Comparison of ENCODE assay signal across 13 cellular contexts in the genomic region with DNA sequence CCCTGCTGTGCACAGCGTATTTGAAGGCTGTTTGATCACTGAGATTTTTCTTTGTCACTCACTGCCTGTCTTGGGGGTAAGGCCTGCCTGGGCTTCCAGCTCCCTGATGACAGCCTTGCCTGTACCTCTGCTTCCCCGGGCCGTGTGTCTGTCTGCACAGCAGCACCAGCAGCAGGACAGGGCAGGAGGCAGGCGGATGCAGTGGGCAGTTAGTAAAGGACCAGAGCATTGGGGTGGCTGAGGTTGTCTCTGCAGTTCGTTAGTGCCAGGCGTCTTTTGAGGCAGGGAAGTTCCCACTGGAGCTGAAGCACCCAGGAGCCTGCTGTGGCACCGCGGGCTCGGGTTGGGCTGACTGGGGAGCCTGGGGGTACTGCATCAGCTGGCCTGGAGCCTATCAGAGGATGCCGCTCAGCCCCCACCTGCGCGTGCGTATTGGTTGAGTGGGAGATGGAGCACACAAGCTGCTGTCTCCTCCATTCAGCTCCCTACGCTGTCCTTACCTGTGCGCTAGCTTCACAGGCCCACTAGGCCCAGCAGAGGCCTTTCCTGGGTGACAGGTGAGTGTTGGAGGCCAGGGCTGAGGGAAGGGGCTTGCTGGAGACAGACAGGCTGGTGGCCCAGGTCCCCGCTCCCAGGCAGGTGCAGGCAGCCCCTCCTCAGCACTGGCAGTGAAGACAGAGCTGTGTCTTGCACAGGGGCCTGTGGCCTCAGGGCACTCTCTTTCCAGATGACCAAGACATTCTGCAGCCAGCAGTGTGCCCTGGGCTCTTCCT. TPM values are rescaled to one million over a fixed set of nuclear protein-coding genes. Genes with fewer than 3 reads are reported as not detected.
DNase-seq lines count a peak whose midpoint lies in the region; ATAC-seq and TF ChIP-seq lines count a peak whose summit lies in the region.
"Had no signal": no experiment of that assay in that cellular context is flagged by ENCODE, and none has a peak within 500 bp of the region (broad histone marks: within the 10 kb centered on the region; RNA-seq: fewer than 3 reads in every experiment).

No MANE protein-coding gene starts in this region.

- H3K18ac ChIP-seq in IMR-90 (ENCODE audit: low read depth, low read length) = no peak overlapping the region

- no peak overlapping the region for H2AFZ ChIP-seq in IMR-90 (replicated peaks; ENCODE audit: low read length, poor library complexity)
- H2AFZ ChIP-seq: GM23248 had no signal

- no peak overlapping the region for H4K5ac ChIP-seq in IMR-90 (ENCODE audit: low read depth, low read length)

- no peak overlapping the region for H3K23ac ChIP-seq in IMR-90 (ENCODE audit: low read depth, low read length)

- dilution Hi-C loops in IMR-90 (cut with HindIII; ENCODE audit: low sequenced_read_pairs, unreplicated experiment) = no loop called here

- peak overlapping the region; percentile 64 for H3K4me3 Mint-ChIP-seq in central memory CD8-positive, alpha-beta T cell
- no peak overlapping the region for H3K4me3 Mint-ChIP-seq in osteocyte (ENCODE audit: unreplicated experiment)

- TF ChIP-seq CTCF in IMR-90 (conservative IDR thresholded peaks at IDR 0.05; ENCODE audit: low read depth, low read length) (no peak), osteocyte (IDR thresholded peaks at IDR 0.05) (no peak)

- peaks cover 35% of the 10 kb centered on the region for H3K36me3 ChIP-seq in IMR-90 (ENCODE audit: control insufficient read depth, insufficient read depth, low read length)

- no peaks in the 10 kb centered on the region for H3K9me3 ChIP-seq in IMR-90 (ENCODE audit: control insufficient read depth, insufficient read depth, low read length)

- CTCF ChIA-PET in IMR-90 (lab: Yijun Ruan, JAX) = interaction anchor here (0.6 to 2.0 kb wide), 3 partner anchors 182 to 250 kb away, joined by 5 to 7 read pairs (median 5); no protein-coding TSS in a partner anchor

- POLR2A ChIA-PET in IMR-90 (lab: Charles Lee; ENCODE audit: unreplicated experiment) = no interaction called here

- no peak overlapping the region for H3K14ac ChIP-seq in IMR-90 (replicated peaks; ENCODE audit: low read depth, low read length)

- no peak overlapping the region for H2BK120ac ChIP-seq in IMR-90 (ENCODE audit: low read depth, low read length)

- TF ChIP-seq POLR2A in IMR-90 (IDR thresholded peaks at IDR 0.05; ENCODE audit: low read depth, low read length) = no peak

- no peak overlapping the region for H3K27ac ChIP-seq in IMR-90 (ENCODE audit: insufficient read depth, low read length)
- H3K27ac ChIP-seq: GM23248 had no signal

- H3K4me1 ChIP-seq in IMR-90 (ENCODE audit: control insufficient read depth, insufficient read depth, low read length) = peaks cover 30% of the 10 kb centered on the region

- peaks cover 77% of the 10 kb centered on the region for H3K4me1 Mint-ChIP-seq in central memory CD8-positive, alpha-beta T cell
- peaks cover 54% of the 10 kb centered on the region for H3K4me1 Mint-ChIP-seq in osteocyte (ENCODE audit: unreplicated experiment)

- H2BK5ac ChIP-seq in IMR-90 (ENCODE audit: low read depth, low read length, poor library complexity, severe bottlenecking) = peak overlapping the region; percentile 39

- TF ChIP-seq RAD21 in IMR-90 (IDR thresholded peaks at IDR 0.05; ENCODE audit: low read length) = no peak

- no peak overlapping the region for H3K9ac ChIP-seq in IMR-90 (ENCODE audit: low read depth, low read length)

- H2AK9ac ChIP-seq in IMR-90 (replicated peaks; ENCODE audit: low read depth, low read length, poor library complexity) = peak overlapping the region; percentile 3

- no peaks in the 10 kb centered on the region for H3K27me3 ChIP-seq in IMR-90 (ENCODE audit: control insufficient read depth, insufficient read depth, low read length)

- intact Hi-C loops in IMR-90 (cut with micrococcal nuclease) = loop anchor here (5.0 kb wide), 1 partner anchor 319 kb away; a partner anchor contains a TSS

- no peak overlapping the region for H3K4me3 ChIP-seq in IMR-90 (ENCODE audit: insufficient read depth, low read depth, low read length)
- H3K4me3 ChIP-seq: GM23248 had no signal

- no peaks in the 10 kb centered on the region for H3K9me3 Mint-ChIP-seq in central memory CD8-positive, alpha-beta T cell
- no peaks in the 10 kb centered on the region for H3K9me3 Mint-ChIP-seq in osteocyte (ENCODE audit: unreplicated experiment)

- no peak overlapping the region for H3K56ac ChIP-seq in IMR-90 (ENCODE audit: extremely low read depth, insufficient read depth, low read length)

- DNase-seq in NCI-H2107 treated with DMSO at 0.1 percent for 48 hours (lab: John Stamatoyannopoulos, UW; ENCODE audit: unreplicated experiment) = peak; percentile 34
- DNase-seq in NCI-H2107 (lab: John Stamatoyannopoulos, UW) = no peak
- no peak for DNase-seq in IMR-90
- no peak for DNase-seq in central memory CD8-positive, alpha-beta T cell (ENCODE audit: low spot score in 2 of 2)
- no peak for DNase-seq in osteocyte (ENCODE audit: extremely low spot score, unreplicated experiment)
- DNase-seq in activated T-cell treated with anti-CD3 and anti-CD28 coated beads, Interleukin-2, amount 50 U/mL, for 48 hours = no peak
- no peak for DNase-seq in NCI-H446 (lab: John Stamatoyannopoulos, UW)
- DNase-seq: dermis blood vessel endothelial cell had no signal

- no TSS peak for BruUV-seq in IMR-90 (replicated peaks; lab: Mats Ljungman, UMichigan)

- no peak overlapping the region for H4K8ac ChIP-seq in IMR-90 (ENCODE audit: low read depth in 2 of 2, low read length in 2 of 2)

- peak overlapping the region; percentile 30; the same call in 1 of the 2 replicates for H2AK5ac ChIP-seq in IMR-90 (ENCODE audit: low read depth, low read length)

- no peak overlapping the region for H3K27ac Mint-ChIP-seq in central memory CD8-positive, alpha-beta T cell (ENCODE audit: low read depth)
- H3K27ac Mint-ChIP-seq in osteocyte (ENCODE audit: unreplicated experiment) = peak overlapping the region; percentile 71

- H3K36me3 Mint-ChIP-seq in central memory CD8-positive, alpha-beta T cell (ENCODE audit: insufficient read depth) = peaks cover 26% of the 10 kb centered on the region
- peaks cover 32% of the 10 kb centered on the region for H3K36me3 Mint-ChIP-seq in osteocyte (ENCODE audit: unreplicated experiment)

- peak overlapping the region; percentile 57; the same call in 1 of the 2 replicates for H3K4ac ChIP-seq in IMR-90 (ENCODE audit: low read depth, low read length)

- no peak for ATAC-seq in IMR-90 (ENCODE audit: low read depth)
- ATAC-seq in central memory CD8-positive, alpha-beta T cell (replicated peaks; ENCODE audit: extremely low read depth, poor library complexity, severe bottlenecking) = no peak
- no peak for ATAC-seq in GM18519 (IDR thresholded peaks at IDR 0.05; ENCODE audit: low FRiP score, unreplicated experiment)

- H2BK15ac ChIP-seq in IMR-90 (ENCODE audit: low read depth, low read length) = no peak overlapping the region

- peaks cover 22 to 80% of the 10 kb centered on the region in 2 experiments; a peak in 3 of 4 replicates for H3K79me1 ChIP-seq in IMR-90 (ENCODE audit: low read depth in 1 of 2, low read length in 2 of 2)

- H3K27me3 Mint-ChIP-seq in central memory CD8-positive, alpha-beta T cell = no peaks in the 10 kb centered on the region
- no peaks in the 10 kb centered on the region for H3K27me3 Mint-ChIP-seq in osteocyte (ENCODE audit: unreplicated experiment)

- H4K20me1 ChIP-seq in IMR-90 (ENCODE audit: insufficient read depth, low read length) = peaks cover 59% of the 10 kb centered on the region

- H2BK20ac ChIP-seq in IMR-90 (ENCODE audit: low read depth, low read length) = no peak overlapping the region

- peaks cover 26% of the 10 kb centered on the region for H3K9me1 ChIP-seq in IMR-90 (ENCODE audit: insufficient read depth, low read length)

- in situ Hi-C loops in IMR-90 (cut with MboI; ENCODE audit: low sequenced_read_pairs) = loop anchor here (5.0 to 10.0 kb wide), 2 partner anchors 184 to 321 kb away; a partner anchor contains a TSS

- H3K4me2 ChIP-seq in IMR-90 (ENCODE audit: low read depth, low read length) = no peak overlapping the region

- 100% methylated on average over 3 of the region's 16 CpGs; no CpG with 5 or more reads in 1 of the 2 experiments for WGBS in IMR-90 (ENCODE audit: extremely low coverage in 2 of 2, insufficient read length in 1 of 2), 2 experiments

- no peak overlapping the region for H4K91ac ChIP-seq in IMR-90 (ENCODE audit: insufficient read depth, low read depth, low read length)

TF ChIP-seq in IMR-90, 13 proteins besides CTCF, POLR2A, EP300 and RAD21 (continues in another document):
- TF ChIP-seq CHD1 (IDR thresholded peaks at IDR 0.05; ENCODE audit: low read depth, low read length) (no peak), SMC3 (IDR thresholded peaks at IDR 0.05; ENCODE audit: low read depth, low read length) (no peak), RFX5 (IDR thresholded peaks at IDR 0.05; ENCODE audit: low read depth, low read length) (no peak), MXI1 (IDR thresholded peaks at IDR 0.05; ENCODE audit: borderline replicate concordance, low read depth, low read length) (no peak), FOS (IDR thresholded peaks at IDR 0.05; ENCODE audit: low read depth, low read length) (no peak), MAZ (IDR thresholded peaks at IDR 0.05; ENCODE audit: borderline replicate concordance, low read depth, low read length) (no peak), CEBPB (IDR thresholded peaks at IDR 0.05; ENCODE audit: low read depth, low read length) (no peak)
- TF ChIP-seq, protein P1, sequence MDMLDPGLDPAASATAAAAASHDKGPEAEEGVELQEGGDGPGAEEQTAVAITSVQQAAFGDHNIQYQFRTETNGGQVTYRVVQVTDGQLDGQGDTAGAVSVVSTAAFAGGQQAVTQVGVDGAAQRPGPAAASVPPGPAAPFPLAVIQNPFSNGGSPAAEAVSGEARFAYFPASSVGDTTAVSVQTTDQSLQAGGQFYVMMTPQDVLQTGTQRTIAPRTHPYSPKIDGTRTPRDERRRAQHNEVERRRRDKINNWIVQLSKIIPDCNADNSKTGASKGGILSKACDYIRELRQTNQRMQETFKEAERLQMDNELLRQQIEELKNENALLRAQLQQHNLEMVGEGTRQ (IDR thresholded peaks at IDR 0.05; ENCODE audit: low read depth, low read length) = no peak

RNA-seq across cellular contexts. Expression of a gene that starts 28.2 kb away (rescaled TPM):
- total RNA-seq in IMR-90 (2012; rRNA removed) (65.3 and 72.9 TPM in 2 replicates), osteocyte (28.6 and 29.6 TPM in 2 replicates)
- polyA plus RNA-seq in IMR-90 (2012; rRNA removed) = 39.4 and 39.5 TPM in 2 replicates
- 46.6 and 52.1 TPM in 2 replicates for polyA plus RNA-seq in IMR-90 (2012; cell fraction: cytosol; rRNA removed)
- polyA plus RNA-seq in IMR-90 (2012; cell fraction: nucleus; rRNA removed; ENCODE audit: low replicate concordance) = 28.6 and 37.2 TPM in 2 replicates

RNA-seq across cellular contexts. Expression of a gene that starts 28.3 kb away (rescaled TPM):
- total RNA-seq in IMR-90 (2012; rRNA removed) (26.7 and 28.5 TPM in 2 replicates), osteocyte (18.2 and 20.7 TPM in 2 replicates)
- polyA plus RNA-seq in IMR-90 (2012; rRNA removed) = 23.5 and 24.6 TPM in 2 replicates
- polyA plus RNA-seq in IMR-90 (2012; cell fraction: cytosol; rRNA removed) = 15.0 and 26.0 TPM in 2 replicates
- 26.9 and 58.9 TPM in 2 replicates for polyA plus RNA-seq in IMR-90 (2012; cell fraction: nucleus; rRNA removed; ENCODE audit: low replicate concordance)

RNA-seq across cellular contexts. Expression of a gene that starts 52.0 kb away (rescaled TPM):
- total RNA-seq in IMR-90 (2012; rRNA removed) (not detected in 2 replicates), osteocyte (not detected in 2 replicates)
- not detected in 2 replicates for polyA plus RNA-seq in IMR-90 (2012; rRNA removed)
- not detected in 2 replicates for polyA plus RNA-seq in IMR-90 (2012; cell fraction: cytosol; rRNA removed)
- polyA plus RNA-seq in IMR-90 (2012; cell fraction: nucleus; rRNA removed; ENCODE audit: low replicate concordance) = not detected in 2 replicates
- total RNA-seq: dermis blood vessel endothelial cell, fibroblast of villous mesenchyme, GM23248, kidney epithelial cell, ureter had no signal
- polyA plus RNA-seq: GM23248 had no signal
